ENCODE assay signal across 23 cellular contexts in the genomic region with DNA sequence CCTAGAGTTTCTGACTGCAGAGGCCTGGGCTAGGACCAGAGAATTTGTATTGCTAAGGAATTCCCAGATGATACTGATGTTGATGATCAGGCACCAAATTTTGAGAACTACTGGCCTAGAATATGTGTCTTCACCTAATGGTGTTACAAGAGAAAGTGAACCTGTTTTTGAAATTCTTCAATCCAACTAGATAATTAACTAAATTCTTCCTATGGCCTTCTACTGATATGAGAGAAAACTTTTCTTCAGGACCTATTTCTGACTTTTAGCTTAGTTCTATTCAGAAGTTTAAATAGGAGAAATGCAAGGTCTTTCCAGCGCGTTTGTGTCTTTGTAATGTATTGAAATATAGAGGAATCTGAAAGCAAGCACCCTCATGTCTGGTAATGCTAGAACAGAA. TPM values are rescaled to one million over a fixed set of nuclear protein-coding genes. Genes with fewer than 3 reads are reported as not detected.
"Had no signal": no experiment of that assay in that cellular context is flagged by ENCODE, and none has a peak within 500 bp of the region (broad histone marks: within the 10 kb centered on the region; RNA-seq: fewer than 3 reads in every experiment).

No MANE protein-coding gene starts in this region.

- H3K36me3 ChIP-seq: esophagus squamous epithelium, right lobe of liver, suprapubic skin, thyroid gland, upper lobe of left lung, uterus had no signal

- H3K9me3 ChIP-seq: esophagus squamous epithelium, psoas muscle, right lobe of liver, suprapubic skin, thyroid gland, upper lobe of left lung, uterus had no signal

- H3K4me3 ChIP-seq: esophagus squamous epithelium, hepatocyte, lung, psoas muscle, right lobe of liver, suprapubic skin, thyroid gland, upper lobe of left lung, uterus had no signal

- H3K4me1 ChIP-seq: esophagus squamous epithelium, foreskin keratinocyte, parathyroid adenoma, psoas muscle, right lobe of liver, suprapubic skin, thyroid gland, upper lobe of left lung, uterus had no signal

- H3K27ac ChIP-seq: esophagus squamous epithelium, foreskin keratinocyte, hepatocyte, parathyroid adenoma, psoas muscle, right lobe of liver, suprapubic skin, thyroid gland, upper lobe of left lung, uterus had no signal

- H3K9ac ChIP-seq: parathyroid adenoma had no signal

- H3K27me3 ChIP-seq: right lobe of liver, thyroid gland, upper lobe of left lung had no signal

- DNase-seq: esophagus squamous epithelium; head of caudate nucleus; kidney; left cardiac atrium; left ventricle myocardium superior; mesenchymal stem cell; naive B cell; occipital lobe; psoas muscle; retina; right lobe of liver; stimulated activated CD4-positive, alpha-beta T cell treated with anti-CD3 and anti-CD28 coated beads, Interleukin-15, amount 100 ng/mL, for 24 hours; stimulated activated CD4-positive, alpha-beta T cell treated with anti-CD3 and anti-CD28 coated beads, Interleukin-1b, Interleukin-23, amount 100 ng/mL, for 48 hours; stimulated activated CD4-positive, alpha-beta T cell treated with anti-CD3 and anti-CD28 coated beads, Interleukin-4, amount 100 ng/mL, for 24 hours; stimulated activated naive CD8-positive, alpha-beta T cell treated with anti-CD3 and anti-CD28 coated beads, Interleukin-15, amount 100 ng/mL, for 72 hours; thyroid gland; upper lobe of left lung; uterus had no signal

RNA-seq across cellular contexts. Expression of a gene that starts 7.3 kb away (rescaled TPM):
- total RNA-seq: foreskin keratinocyte had no signal
- polyA plus RNA-seq: foreskin keratinocyte had no signal
